2 cellular contexts compared by ENCODE assay signal in genomic region chr2:163731735-163732134, GRCh38.
TF ChIP-seq lines count a peak whose summit lies in the region.

No MANE protein-coding gene starts in this region.

TF ChIP-seq in SK-N-SH, 30 proteins besides CTCF, POLR2A, EP300 and RAD21:
- TF ChIP-seq USF1 (IDR thresholded peaks at IDR 0.05; ENCODE audit: borderline replicate concordance, low read depth) = no peak
- no peak for TF ChIP-seq SMC3 (IDR thresholded peaks at IDR 0.05; ENCODE audit: low read depth, low read length)
- TF ChIP-seq YY1 (IDR thresholded peaks at IDR 0.05; ENCODE audit: low read depth) = no peak
- no peak for TF ChIP-seq USF2 (IDR thresholded peaks at IDR 0.05; ENCODE audit: borderline replicate concordance, low read depth, low read length)
- no peak for TF ChIP-seq MEF2A (IDR thresholded peaks at IDR 0.05; ENCODE audit: borderline replicate concordance, low read depth)
- no peak for TF ChIP-seq RXRA (IDR thresholded peaks at IDR 0.05; ENCODE audit: borderline replicate concordance, low read depth)
- TF ChIP-seq GATA2 (CRISPR knock-in tag; IDR thresholded peaks at IDR 0.05) = no peak
- no peak for TF ChIP-seq TEAD4 (IDR thresholded peaks at IDR 0.05; ENCODE audit: borderline replicate concordance, insufficient read depth)
- no peak for TF ChIP-seq FOXM1 (IDR thresholded peaks at IDR 0.05; ENCODE audit: low read depth)
- TF ChIP-seq ZBTB33 (IDR thresholded peaks at IDR 0.05; ENCODE audit: borderline replicate concordance, low read depth) = no peak
TF ChIP-seq in SK-N-SH: peak in this region for 0.

TF ChIP-seq in SK-N-SH treated with all-trans-retinoic acid at 6 μM for 48 hours, 23 proteins besides CTCF, POLR2A, EP300 and RAD21:
- no peak for TF ChIP-seq CREB5 (CRISPR knock-in tag; IDR thresholded peaks at IDR 0.05; ENCODE audit: low read depth)
- TF ChIP-seq ESRRG (CRISPR knock-in tag; IDR thresholded peaks at IDR 0.05) = no peak
- TF ChIP-seq RARB (CRISPR knock-in tag; IDR thresholded peaks at IDR 0.05) = no peak
- TF ChIP-seq ISL1 (CRISPR knock-in tag; IDR thresholded peaks at IDR 0.05) = no peak
- no peak for TF ChIP-seq PATZ1 (CRISPR knock-in tag; IDR thresholded peaks at IDR 0.05; ENCODE audit: borderline replicate concordance)
- no peak for TF ChIP-seq ARNTL (CRISPR knock-in tag; IDR thresholded peaks at IDR 0.05; ENCODE audit: borderline replicate concordance, low read depth)
